17 cellular contexts compared by ENCODE assay signal in genomic region chr7:140016540-140016939, GRCh38. TPM values are rescaled to one million over a fixed set of nuclear protein-coding genes. Genes with fewer than 3 reads are reported as not detected.
DNase-seq lines count a peak whose midpoint lies in the region; ATAC-seq and TF ChIP-seq lines count a peak whose summit lies in the region.
"Had no signal": no experiment of that assay in that cellular context is flagged by ENCODE, and none has a peak within 500 bp of the region (broad histone marks: within the 10 kb centered on the region; RNA-seq: fewer than 3 reads in every experiment).

No MANE protein-coding gene starts in this region.

- WGBS in right lobe of liver (ENCODE audit: insufficient coverage, low coverage, low lambda C conversion rate, missing lambda C conversion rate) = 66% methylated on average over 8 of the region's 9 CpGs
- 85 to 95% (median 90%) methylated on average over 9 of the region's 9 CpGs for WGBS in spleen, 5 donors

- H3K27ac ChIP-seq in right lobe of liver = no peak overlapping the region
- no peak overlapping the region for H3K27ac ChIP-seq in spleen
- H3K27ac ChIP-seq: BLaER1 treated with 17β-estradiol and CSF1 and Interleukin-3, amounts not matched to agents 10 nM and 100 nM had no signal

- DNase-seq in activated effector memory CD4-positive, alpha-beta T cell treated with anti-CD3 and anti-CD28 coated beads, Interleukin-2, amount 50 U/mL, for 16 hours = peak; percentile 50
- no peak for DNase-seq in activated effector memory CD4-positive, alpha-beta T cell treated with Interleukin-2 at 50 U/mL for 16 hours
- peak in 1 of 3 donors; percentile 44 for DNase-seq in right lobe of liver
- DNase-seq in spleen = peak; percentile 33
- no peak for DNase-seq in posterior cingulate gyrus
- DNase-seq in activated T-cell treated with anti-CD3 and anti-CD28 coated beads, Interleukin-2, amount 50 U/mL, for 48 hours = no peak
- no peak for DNase-seq in GM19238 (ENCODE audit: insufficient read length, low spot score)
- DNase-seq: 8988T; Calu3; CD8-positive, alpha-beta T cell; DMS79 treated with DMSO at 0.1 percent for 48 hours; GF-D8; GOT3; H7; HFFc6 had no signal

- no peak overlapping the region for H3K4me3 ChIP-seq in right lobe of liver
- no peak overlapping the region for H3K4me3 ChIP-seq in spleen
- H3K4me3 ChIP-seq: BLaER1 treated with 17β-estradiol and CSF1 and Interleukin-3, amounts not matched to agents 10 nM and 100 nM had no signal

- no peaks in the 10 kb centered on the region for H3K36me3 ChIP-seq in right lobe of liver
- peaks cover 0 to 86% (median 4%) of the 10 kb centered on the region in 6 donors for H3K36me3 ChIP-seq in spleen

- TF ChIP-seq CTCF in right lobe of liver (IDR thresholded peaks at IDR 0.05) = no peak
- TF ChIP-seq CTCF in spleen (IDR thresholded peaks at IDR 0.05 in 8 of 11, conservative IDR thresholded peaks at IDR 0.05 in 3 of 11) = no peak

- no peak for TF ChIP-seq POLR2A in right lobe of liver (IDR thresholded peaks at IDR 0.05)
- TF ChIP-seq POLR2A in spleen (IDR thresholded peaks at IDR 0.05) = no peak

- peak in 3 of 4 donors; percentile 27 to 45 (median 43) for ATAC-seq in right lobe of liver
- ATAC-seq: CD8-positive, alpha-beta T cell; HCT116 had no signal

- H3K4me1 ChIP-seq in right lobe of liver (no peaks in the 10 kb centered on the region), spleen (no peaks in the 10 kb centered on the region)

- H3K9me3 ChIP-seq in right lobe of liver (no peaks in the 10 kb centered on the region), spleen (no peaks in the 10 kb centered on the region)
- H3K9me3 ChIP-seq: BLaER1 treated with 17β-estradiol and CSF1 and Interleukin-3, amounts not matched to agents 10 nM and 100 nM had no signal

- intact Hi-C loops in right lobe of liver (cut with DNase I) = no loop called here
- intact Hi-C loops in spleen (cut with DNase I; ENCODE audit: low total_unique reads) = no loop called here
- intact Hi-C loops in posterior cingulate gyrus (cut with DNase I) = no loop called here

- H3K27me3 ChIP-seq in right lobe of liver = no peaks in the 10 kb centered on the region
- no peaks in the 10 kb centered on the region for H3K27me3 ChIP-seq in spleen (replicated peaks in 1 of 7)
- H3K27me3 ChIP-seq: BLaER1 treated with 17β-estradiol and CSF1 and Interleukin-3, amounts not matched to agents 10 nM and 100 nM had no signal

RNA-seq across cellular contexts. Expression of gene PARP12, which starts 46.2 kb away (rescaled TPM):
- 10 to 100 TPM; 15.7 to 33.1 (median 23.3) TPM for total RNA-seq in right lobe of liver
- 100 to 1,000 TPM in 1 of 7 donors, 10 to 100 TPM in 6; 60.8 to 101 (median 77.5) TPM for total RNA-seq in spleen
- polyA plus RNA-seq in spleen = 10 to 100 TPM; 26.9 to 68.4 (median 59.2) TPM

Comparison
In these comparisons a context has a peak if more than half of its experiments do, and no peak if none do; other contexts are left out.
1. DNase-seq: peak in activated effector memory CD4-positive, alpha-beta T cell treated with anti-CD3 and anti-CD28 coated beads, Interleukin-2, amount 50 U/mL, for 16 hours (single experiment) and spleen (single experiment); none in activated effector memory CD4-positive, alpha-beta T cell treated with Interleukin-2 at 50 U/mL for 16 hours (single experiment), posterior cingulate gyrus (0 of 10), activated T-cell treated with anti-CD3 and anti-CD28 coated beads, Interleukin-2, amount 50 U/mL, for 48 hours (0 of 2) and GM19238 (single experiment).